In genomic region chr11:20158597-20159257, GRCh38 we compare ENCODE assay signal across 1 cellular context.
TF ChIP-seq lines count a peak whose summit lies in the region.

No MANE protein-coding gene starts in this region.

TF ChIP-seq in H1, 55 proteins besides CTCF, POLR2A, EP300 and RAD21 (continued from another document):
- TF ChIP-seq CHD7 (IDR thresholded peaks at IDR 0.05; ENCODE audit: insufficient replicate concordance, low read length) (no peak), CREB1 (IDR thresholded peaks at IDR 0.05) (no peak), CTBP2 (IDR thresholded peaks at IDR 0.05; ENCODE audit: borderline replicate concordance, insufficient read depth, insufficient read length, low read length) (peak; percentile 37), CBX5 (IDR thresholded peaks at IDR 0.05; ENCODE audit: low read depth, low read length) (no peak), CBX8 (IDR thresholded peaks at IDR 0.05; ENCODE audit: borderline replicate concordance, low read depth, low read length) (no peak), ASH2L (IDR thresholded peaks at IDR 0.05; ENCODE audit: low read length) (peak; percentile 15), HDAC2 (IDR thresholded peaks at IDR 0.05; ENCODE audit: borderline replicate concordance in 1 of 2, low read depth in 2 of 2, low read length in 2 of 2) (peak; percentile 88 to 93; a peak in 3 of 4 replicates)
TF ChIP-seq in H1: peak in this region for 11.
